Comparison of ENCODE assay signal across 1 cellular context in the genomic region with DNA sequence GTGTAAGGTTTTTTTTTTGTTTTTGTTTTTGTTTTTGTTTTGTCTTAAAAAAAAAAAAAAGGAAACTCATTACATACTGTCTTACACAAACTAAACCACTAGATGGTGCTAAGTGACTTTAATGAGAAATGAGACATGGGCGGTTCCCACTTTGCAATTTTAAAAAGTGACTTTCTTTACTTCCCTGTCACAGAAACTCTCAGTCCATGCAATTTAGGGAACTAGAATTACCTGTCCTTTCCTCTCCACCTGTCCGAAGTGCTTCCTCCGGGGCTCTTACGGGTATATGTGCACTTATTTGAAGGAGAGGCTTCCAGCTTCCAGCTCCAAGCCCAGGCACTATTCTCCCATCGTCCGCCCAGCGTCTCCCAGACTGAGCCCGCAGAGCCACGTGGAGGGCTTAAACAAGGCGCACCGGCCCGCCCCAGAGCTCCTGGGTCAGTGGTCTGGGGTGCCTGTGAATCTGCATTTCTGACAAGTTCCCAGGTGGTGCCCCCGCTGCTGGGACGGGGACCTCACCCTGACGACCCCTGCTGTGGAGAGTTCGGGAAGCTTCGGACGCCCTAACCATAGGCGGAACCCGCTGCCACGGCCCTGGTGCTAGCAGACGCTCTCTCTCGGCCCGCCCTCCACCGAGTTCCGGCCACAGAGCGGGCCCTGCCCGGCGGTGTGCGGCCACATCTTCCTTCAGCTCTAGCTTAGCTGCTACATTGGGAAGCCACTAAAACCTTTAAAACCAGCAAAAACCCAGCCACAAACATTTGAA.
TF ChIP-seq lines count a peak whose summit lies in the region.

No MANE protein-coding gene starts in this region.

TF ChIP-seq in HepG2, 621 proteins besides CTCF, POLR2A, EP300 and RAD21 (continued from another document and continues in another):
- TF ChIP-seq ZFAT (CRISPR knock-in tag; conservative IDR thresholded peaks at IDR 0.05), result 0 out of 2 replicates have a peak, but pooled peaks have one; percentile 58
- no peak; the same call in 1 of the 2 replicates for TF ChIP-seq JUND (CRISPR knock-in tag; IDR thresholded peaks at IDR 0.05)
- TF ChIP-seq, protein P1, sequence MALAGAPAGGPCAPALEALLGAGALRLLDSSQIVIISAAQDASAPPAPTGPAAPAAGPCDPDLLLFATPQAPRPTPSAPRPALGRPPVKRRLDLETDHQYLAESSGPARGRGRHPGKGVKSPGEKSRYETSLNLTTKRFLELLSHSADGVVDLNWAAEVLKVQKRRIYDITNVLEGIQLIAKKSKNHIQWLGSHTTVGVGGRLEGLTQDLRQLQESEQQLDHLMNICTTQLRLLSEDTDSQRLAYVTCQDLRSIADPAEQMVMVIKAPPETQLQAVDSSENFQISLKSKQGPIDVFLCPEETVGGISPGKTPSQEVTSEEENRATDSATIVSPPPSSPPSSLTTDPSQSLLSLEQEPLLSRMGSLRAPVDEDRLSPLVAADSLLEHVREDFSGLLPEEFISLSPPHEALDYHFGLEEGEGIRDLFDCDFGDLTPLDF (CRISPR knock-in tag; IDR thresholded peaks at IDR 0.05), result no peak
- TF ChIP-seq, protein P2, sequence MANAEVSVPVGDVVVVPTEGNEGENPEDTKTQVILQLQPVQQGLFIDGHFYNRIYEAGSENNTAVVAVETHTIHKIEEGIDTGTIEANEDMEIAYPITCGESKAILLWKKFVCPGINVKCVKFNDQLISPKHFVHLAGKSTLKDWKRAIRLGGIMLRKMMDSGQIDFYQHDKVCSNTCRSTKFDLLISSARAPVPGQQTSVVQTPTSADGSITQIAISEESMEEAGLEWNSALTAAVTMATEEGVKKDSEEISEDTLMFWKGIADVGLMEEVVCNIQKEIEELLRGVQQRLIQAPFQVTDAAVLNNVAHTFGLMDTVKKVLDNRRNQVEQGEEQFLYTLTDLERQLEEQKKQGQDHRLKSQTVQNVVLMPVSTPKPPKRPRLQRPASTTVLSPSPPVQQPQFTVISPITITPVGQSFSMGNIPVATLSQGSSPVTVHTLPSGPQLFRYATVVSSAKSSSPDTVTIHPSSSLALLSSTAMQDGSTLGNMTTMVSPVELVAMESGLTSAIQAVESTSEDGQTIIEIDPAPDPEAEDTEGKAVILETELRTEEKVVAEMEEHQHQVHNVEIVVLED (CRISPR knock-in tag; IDR thresholded peaks at IDR 0.05; ENCODE audit: borderline replicate concordance), result no peak; the same call in 1 of the 2 replicates
- no peak; the same call in 1 of the 2 replicates for TF ChIP-seq BORCS8-MEF2B (CRISPR knock-in tag; IDR thresholded peaks at IDR 0.05)
- TF ChIP-seq MATR3 (CRISPR knock-in tag; IDR thresholded peaks at IDR 0.05), result no peak
- no peak for TF ChIP-seq ZNF557 (CRISPR knock-in tag; IDR thresholded peaks at IDR 0.05)
- TF ChIP-seq U2AF1 (optimal IDR thresholded peaks at IDR 0.05; ENCODE audit: low read depth, low read length), result peak; percentile 88
- TF ChIP-seq, protein P3, sequence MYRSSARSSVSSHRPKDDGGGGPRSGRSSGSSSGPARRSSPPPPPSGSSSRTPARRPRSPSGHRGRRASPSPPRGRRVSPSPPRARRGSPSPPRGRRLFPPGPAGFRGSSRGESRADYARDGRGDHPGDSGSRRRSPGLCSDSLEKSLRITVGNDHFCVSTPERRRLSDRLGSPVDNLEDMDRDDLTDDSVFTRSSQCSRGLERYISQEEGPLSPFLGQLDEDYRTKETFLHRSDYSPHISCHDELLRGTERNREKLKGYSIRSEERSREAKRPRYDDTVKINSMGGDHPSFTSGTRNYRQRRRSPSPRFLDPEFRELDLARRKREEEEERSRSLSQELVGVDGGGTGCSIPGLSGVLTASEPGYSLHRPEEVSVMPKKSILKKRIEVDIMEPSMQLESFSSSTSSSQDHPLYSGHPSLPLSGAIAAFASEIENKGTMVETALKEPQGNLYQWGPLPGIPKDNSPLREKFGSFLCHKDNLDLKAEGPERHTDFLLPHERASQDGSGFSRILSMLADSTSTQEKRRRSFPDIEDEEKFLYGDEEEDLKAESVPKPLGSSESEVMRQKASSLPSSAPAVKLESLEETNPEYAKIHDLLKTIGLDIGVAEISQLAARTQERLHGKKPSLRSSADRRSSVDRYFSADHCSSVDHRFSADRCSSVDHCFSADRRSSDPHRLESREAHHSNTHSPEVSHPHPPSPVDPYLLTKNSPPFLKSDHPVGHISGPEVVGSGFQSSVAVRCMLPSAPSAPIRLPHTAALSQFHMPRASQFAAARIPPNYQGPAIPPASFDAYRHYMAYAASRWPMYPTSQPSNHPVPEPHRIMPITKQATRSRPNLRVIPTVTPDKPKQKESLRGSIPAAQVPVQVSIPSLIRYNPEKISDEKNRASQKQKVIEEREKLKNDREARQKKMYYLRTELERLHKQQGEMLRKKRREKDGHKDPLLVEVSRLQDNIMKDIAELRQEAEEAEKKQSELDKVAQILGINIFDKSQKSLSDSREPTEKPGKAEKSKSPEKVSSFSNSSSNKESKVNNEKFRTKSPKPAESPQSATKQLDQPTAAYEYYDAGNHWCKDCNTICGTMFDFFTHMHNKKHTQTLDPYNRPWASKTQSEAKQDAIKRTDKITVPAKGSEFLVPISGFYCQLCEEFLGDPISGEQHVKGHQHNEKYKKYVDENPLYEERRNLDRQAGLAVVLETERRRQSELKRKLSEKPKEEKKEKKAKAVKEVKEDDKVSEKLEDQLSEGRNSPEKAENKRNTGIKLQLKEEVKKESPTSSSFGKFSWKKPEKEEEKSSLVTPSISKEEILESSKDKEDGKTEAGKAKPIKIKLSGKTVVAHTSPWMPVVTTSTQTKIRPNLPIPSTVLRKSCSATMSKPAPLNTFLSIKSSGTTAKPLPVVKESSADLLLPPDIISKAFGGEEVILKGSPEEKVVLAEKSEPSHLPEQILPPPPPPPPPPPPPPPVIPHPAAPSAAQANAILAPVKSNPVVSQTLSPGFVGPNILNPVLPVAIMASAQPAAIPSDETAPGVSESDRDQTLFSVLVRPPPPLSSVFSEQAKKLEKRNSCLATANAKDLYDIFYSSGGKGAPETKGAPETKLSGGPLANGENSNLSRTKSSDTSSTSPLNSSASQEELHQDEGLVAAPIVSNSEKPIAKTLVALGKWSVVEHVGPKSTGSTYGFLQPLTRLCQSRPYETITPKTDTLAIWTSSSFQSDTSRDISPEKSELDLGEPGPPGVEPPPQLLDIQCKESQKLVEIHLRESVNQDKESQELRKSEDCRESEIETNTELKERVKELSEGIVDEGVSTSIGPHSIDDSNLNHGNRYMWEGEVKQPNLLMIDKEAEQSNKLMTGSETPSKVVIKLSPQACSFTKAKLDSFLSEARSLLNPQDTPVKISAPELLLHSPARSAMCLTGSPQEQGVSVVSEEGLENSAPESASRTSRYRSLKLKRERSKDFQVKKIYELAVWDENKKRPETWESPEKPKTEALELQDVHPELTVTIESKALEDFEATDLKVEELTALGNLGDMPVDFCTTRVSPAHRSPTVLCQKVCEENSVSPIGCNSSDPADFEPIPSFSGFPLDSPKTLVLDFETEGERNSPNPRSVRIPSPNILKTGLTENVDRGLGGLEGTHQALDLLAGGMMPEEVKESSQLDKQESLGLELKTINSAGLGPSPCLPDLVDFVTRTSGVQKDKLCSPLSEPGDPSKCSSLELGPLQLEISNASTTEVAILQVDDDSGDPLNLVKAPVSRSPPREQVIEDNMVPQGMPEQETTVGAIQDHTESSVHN (CRISPR knock-in tag; IDR thresholded peaks at IDR 0.05), result 0 out of 2 replicates have a peak, but pooled peaks have one; percentile 51
- TF ChIP-seq, protein P4, sequence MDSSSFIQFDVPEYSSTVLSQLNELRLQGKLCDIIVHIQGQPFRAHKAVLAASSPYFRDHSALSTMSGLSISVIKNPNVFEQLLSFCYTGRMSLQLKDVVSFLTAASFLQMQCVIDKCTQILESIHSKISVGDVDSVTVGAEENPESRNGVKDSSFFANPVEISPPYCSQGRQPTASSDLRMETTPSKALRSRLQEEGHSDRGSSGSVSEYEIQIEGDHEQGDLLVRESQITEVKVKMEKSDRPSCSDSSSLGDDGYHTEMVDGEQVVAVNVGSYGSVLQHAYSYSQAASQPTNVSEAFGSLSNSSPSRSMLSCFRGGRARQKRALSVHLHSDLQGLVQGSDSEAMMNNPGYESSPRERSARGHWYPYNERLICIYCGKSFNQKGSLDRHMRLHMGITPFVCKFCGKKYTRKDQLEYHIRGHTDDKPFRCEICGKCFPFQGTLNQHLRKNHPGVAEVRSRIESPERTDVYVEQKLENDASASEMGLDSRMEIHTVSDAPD (CRISPR knock-in tag; IDR thresholded peaks at IDR 0.05), result no peak
- no peak; the same call in 1 of the 2 replicates for TF ChIP-seq MXD4 (CRISPR knock-in tag; IDR thresholded peaks at IDR 0.05)
- no peak for TF ChIP-seq GPN1 (CRISPR knock-in tag; IDR thresholded peaks at IDR 0.05; ENCODE audit: borderline replicate concordance)
- no peak for TF ChIP-seq ZNF678 (CRISPR knock-in tag; IDR thresholded peaks at IDR 0.05)
- TF ChIP-seq, protein P5, sequence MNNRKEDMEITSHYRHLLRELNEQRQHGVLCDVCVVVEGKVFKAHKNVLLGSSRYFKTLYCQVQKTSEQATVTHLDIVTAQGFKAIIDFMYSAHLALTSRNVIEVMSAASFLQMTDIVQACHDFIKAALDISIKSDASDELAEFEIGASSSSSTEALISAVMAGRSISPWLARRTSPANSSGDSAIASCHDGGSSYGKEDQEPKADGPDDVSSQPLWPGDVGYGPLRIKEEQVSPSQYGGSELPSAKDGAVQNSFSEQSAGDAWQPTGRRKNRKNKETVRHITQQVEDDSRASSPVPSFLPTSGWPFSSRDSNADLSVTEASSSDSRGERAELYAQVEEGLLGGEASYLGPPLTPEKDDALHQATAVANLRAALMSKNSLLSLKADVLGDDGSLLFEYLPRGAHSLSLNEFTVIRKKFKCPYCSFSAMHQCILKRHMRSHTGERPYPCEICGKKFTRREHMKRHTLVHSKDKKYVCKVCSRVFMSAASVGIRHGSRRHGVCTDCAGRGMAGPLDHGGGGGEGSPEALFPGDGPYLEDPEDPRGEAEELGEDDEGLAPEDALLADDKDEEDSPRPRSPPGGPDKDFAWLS (CRISPR knock-in tag; IDR thresholded peaks at IDR 0.05; ENCODE audit: borderline replicate concordance), result no peak; the same call in 1 of the 2 replicates
- TF ChIP-seq KLF9 (CRISPR knock-in tag; IDR thresholded peaks at IDR 0.05; ENCODE audit: low read depth), result no peak
- no peak for TF ChIP-seq ZIK1 (CRISPR knock-in tag; IDR thresholded peaks at IDR 0.05; ENCODE audit: borderline replicate concordance, low read depth)
- peak; percentile 73 for TF ChIP-seq SALL1 (CRISPR knock-in tag; IDR thresholded peaks at IDR 0.05)
- TF ChIP-seq, protein P6, sequence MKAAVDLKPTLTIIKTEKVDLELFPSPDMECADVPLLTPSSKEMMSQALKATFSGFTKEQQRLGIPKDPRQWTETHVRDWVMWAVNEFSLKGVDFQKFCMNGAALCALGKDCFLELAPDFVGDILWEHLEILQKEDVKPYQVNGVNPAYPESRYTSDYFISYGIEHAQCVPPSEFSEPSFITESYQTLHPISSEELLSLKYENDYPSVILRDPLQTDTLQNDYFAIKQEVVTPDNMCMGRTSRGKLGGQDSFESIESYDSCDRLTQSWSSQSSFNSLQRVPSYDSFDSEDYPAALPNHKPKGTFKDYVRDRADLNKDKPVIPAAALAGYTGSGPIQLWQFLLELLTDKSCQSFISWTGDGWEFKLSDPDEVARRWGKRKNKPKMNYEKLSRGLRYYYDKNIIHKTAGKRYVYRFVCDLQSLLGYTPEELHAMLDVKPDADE (CRISPR knock-in tag; IDR thresholded peaks at IDR 0.05), result no peak
- TF ChIP-seq, protein P7, sequence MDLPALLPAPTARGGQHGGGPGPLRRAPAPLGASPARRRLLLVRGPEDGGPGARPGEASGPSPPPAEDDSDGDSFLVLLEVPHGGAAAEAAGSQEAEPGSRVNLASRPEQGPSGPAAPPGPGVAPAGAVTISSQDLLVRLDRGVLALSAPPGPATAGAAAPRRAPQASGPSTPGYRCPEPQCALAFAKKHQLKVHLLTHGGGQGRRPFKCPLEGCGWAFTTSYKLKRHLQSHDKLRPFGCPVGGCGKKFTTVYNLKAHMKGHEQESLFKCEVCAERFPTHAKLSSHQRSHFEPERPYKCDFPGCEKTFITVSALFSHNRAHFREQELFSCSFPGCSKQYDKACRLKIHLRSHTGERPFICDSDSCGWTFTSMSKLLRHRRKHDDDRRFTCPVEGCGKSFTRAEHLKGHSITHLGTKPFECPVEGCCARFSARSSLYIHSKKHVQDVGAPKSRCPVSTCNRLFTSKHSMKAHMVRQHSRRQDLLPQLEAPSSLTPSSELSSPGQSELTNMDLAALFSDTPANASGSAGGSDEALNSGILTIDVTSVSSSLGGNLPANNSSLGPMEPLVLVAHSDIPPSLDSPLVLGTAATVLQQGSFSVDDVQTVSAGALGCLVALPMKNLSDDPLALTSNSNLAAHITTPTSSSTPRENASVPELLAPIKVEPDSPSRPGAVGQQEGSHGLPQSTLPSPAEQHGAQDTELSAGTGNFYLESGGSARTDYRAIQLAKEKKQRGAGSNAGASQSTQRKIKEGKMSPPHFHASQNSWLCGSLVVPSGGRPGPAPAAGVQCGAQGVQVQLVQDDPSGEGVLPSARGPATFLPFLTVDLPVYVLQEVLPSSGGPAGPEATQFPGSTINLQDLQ (CRISPR knock-in tag; IDR thresholded peaks at IDR 0.05), result no peak
- peak; percentile 25; the same call in 1 of the 2 replicates for TF ChIP-seq ELF1 (CRISPR knock-in tag; IDR thresholded peaks at IDR 0.05)
- no peak for TF ChIP-seq NCOA5 (CRISPR knock-in tag; IDR thresholded peaks at IDR 0.05)
- TF ChIP-seq ARHGAP35 (CRISPR knock-in tag; IDR thresholded peaks at IDR 0.05; ENCODE audit: borderline replicate concordance), result no peak; the same call in 1 of the 2 replicates
- no peak for TF ChIP-seq TP53 (CRISPR knock-in tag; conservative IDR thresholded peaks at IDR 0.05)
- TF ChIP-seq ONECUT2 (CRISPR knock-in tag; IDR thresholded peaks at IDR 0.05), result no peak
- 0 out of 2 replicates have a peak, but pooled peaks have one; percentile 60 for TF ChIP-seq ZBTB3 (CRISPR knock-in tag; IDR thresholded peaks at IDR 0.05; ENCODE audit: borderline replicate concordance, low read depth)
- TF ChIP-seq GATA4 (IDR thresholded peaks at IDR 0.05; ENCODE audit: borderline replicate concordance, low read depth), result no peak
- TF ChIP-seq ZNF501 (CRISPR knock-in tag; IDR thresholded peaks at IDR 0.05), result peak; percentile 90
- TF ChIP-seq, protein P8, sequence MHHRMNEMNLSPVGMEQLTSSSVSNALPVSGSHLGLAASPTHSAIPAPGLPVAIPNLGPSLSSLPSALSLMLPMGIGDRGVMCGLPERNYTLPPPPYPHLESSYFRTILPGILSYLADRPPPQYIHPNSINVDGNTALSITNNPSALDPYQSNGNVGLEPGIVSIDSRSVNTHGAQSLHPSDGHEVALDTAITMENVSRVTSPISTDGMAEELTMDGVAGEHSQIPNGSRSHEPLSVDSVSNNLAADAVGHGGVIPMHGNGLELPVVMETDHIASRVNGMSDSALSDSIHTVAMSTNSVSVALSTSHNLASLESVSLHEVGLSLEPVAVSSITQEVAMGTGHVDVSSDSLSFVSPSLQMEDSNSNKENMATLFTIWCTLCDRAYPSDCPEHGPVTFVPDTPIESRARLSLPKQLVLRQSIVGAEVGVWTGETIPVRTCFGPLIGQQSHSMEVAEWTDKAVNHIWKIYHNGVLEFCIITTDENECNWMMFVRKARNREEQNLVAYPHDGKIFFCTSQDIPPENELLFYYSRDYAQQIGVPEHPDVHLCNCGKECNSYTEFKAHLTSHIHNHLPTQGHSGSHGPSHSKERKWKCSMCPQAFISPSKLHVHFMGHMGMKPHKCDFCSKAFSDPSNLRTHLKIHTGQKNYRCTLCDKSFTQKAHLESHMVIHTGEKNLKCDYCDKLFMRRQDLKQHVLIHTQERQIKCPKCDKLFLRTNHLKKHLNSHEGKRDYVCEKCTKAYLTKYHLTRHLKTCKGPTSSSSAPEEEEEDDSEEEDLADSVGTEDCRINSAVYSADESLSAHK (CRISPR knock-in tag; IDR thresholded peaks at IDR 0.05; ENCODE audit: borderline replicate concordance), result 0 out of 2 replicates have a peak, but pooled peaks have one; percentile 71
